In the genomic region with DNA sequence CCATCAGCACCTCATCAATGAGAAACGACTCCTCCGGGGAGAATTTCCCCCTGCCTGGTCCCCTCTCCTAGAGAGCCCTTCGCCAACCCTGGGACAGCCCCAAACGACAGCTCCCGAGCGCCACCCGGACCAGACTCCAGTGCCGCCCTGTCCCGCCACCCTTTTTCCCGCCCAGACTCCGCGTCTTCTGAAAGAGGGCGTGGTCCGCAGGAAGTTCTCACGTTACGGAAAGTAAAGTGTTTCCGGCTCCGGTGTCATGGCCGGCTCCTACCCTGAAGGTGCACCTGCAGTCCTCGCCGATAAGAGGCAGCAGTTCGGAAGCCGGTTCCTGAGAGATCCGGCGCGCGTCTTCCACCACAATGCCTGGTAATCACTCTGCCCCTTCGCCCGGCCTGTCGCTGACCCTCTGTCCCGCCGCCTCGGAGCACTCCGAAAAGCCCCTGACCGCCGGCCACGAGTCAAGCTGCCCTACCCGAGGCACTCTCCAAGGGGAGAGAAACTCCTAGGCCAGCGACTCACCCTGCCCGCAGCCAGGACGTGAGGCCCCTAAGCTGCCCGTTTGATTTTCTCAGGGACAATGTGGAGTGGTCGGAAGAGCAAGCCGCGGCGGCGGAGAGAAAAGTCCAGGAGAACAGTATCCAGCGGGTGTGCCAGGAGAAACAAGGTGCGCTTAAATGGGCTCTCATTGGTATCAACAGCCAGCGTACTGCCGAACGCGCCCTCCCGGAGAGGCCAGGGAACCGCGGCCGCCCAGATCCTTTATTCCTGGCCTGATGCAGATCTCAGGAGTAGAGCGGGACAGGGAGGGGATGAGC, we compare ENCODE assay signal across 8 cellular contexts. TPM values are rescaled to one million over a fixed set of nuclear protein-coding genes. Genes with fewer than 3 reads are reported as not detected.
DNase-seq lines count a peak whose midpoint lies in the region; ATAC-seq and TF ChIP-seq lines count a peak whose summit lies in the region.
"Not testable (repeated sequence)": the region's sequence is repeated elsewhere in the genome, so short reads cannot be mapped to it uniquely, and the experiment has no call there.

Gene METTL2A, plus strand, starts transcription at position 251 of the 815 bp plus-strand sequence. Its CDS starts 6 bp downstream, at position 257.

- H3K27me3 Mint-ChIP-seq in mesothelial cell of epicardium (ENCODE audit: low read depth) = not testable (repeated sequence)

- peaks cover 15% of the 10 kb centered on the region for H3K4me1 Mint-ChIP-seq in mesothelial cell of epicardium

- in situ Hi-C loops in endometrial microvascular endothelial cells (cut with HindIII; ENCODE audit: inconsistent ontology term, low pct_unique_long_range_greater_than_20kb, low sequenced_read_pairs) = not testable (repeated sequence)

- DNase-seq in DMS 273 (lab: John Stamatoyannopoulos, UW; ENCODE audit: unreplicated experiment) (peak; percentile 97), NOMO-1 treated with dmso at 0.1 percent for 144 hours (lab: John Stamatoyannopoulos, UW; ENCODE audit: unreplicated experiment) (peak; percentile 86), mesothelial cell of epicardium (ENCODE audit: low spot score in 2 of 2, unreplicated experiment in 2 of 2) (peak; percentile 48 to 77)
- peak; percentile 72 to 83 (median 76) for DNase-seq in activated CD8-positive, alpha-beta memory T cell treated with anti-CD3 and anti-CD28 coated beads for 48 hours (ENCODE audit: low read depth in 2 of 3, low spot score in 2 of 3)
- DNase-seq in stimulated activated CD8-positive, alpha-beta memory T cell treated with anti-CD3 and anti-CD28 coated beads, Interleukin-15, amount 100 ng/mL, for 4 hours (ENCODE audit: low read depth in 2 of 2) = peak; percentile 62 to 70

- not testable (repeated sequence) for H3K4me1 ChIP-seq in HUES48 (ENCODE audit: control insufficient read depth, insufficient read depth, low read length)

- peak; percentile 90 for ATAC-seq in GM21423 (IDR thresholded peaks at IDR 0.05; ENCODE audit: unreplicated experiment)

- not testable (repeated sequence) for H3K27me3 ChIP-seq in HUES48 (ENCODE audit: control insufficient read depth, insufficient read depth, low read length)

- not testable (repeated sequence) for TF ChIP-seq CTCF in mesothelial cell of epicardium (IDR thresholded peaks at IDR 0.05; ENCODE audit: unreplicated experiment)

- peaks cover 19% of the 10 kb centered on the region for H3K36me3 ChIP-seq in HUES48 (ENCODE audit: control insufficient read depth, insufficient read depth, low read length)

- H3K9me3 Mint-ChIP-seq in mesothelial cell of epicardium = not testable (repeated sequence)

- peak within 1 kb of the TSS; percentile 97 for H3K27ac Mint-ChIP-seq in mesothelial cell of epicardium

- not testable (repeated sequence) for H3K9me3 ChIP-seq in HUES48 (ENCODE audit: control insufficient read depth, insufficient read depth, low read length)

- H3K27ac ChIP-seq in HUES48 (ENCODE audit: low read depth, low read length) = peak within 1 kb of the TSS; percentile 90

- H3K36me3 Mint-ChIP-seq in mesothelial cell of epicardium = not testable (repeated sequence)

- H3K9ac ChIP-seq in HUES48 (ENCODE audit: low read depth, low read length) = peak within 1 kb of the TSS; percentile 83

- H3K4me3 Mint-ChIP-seq in mesothelial cell of epicardium = peak within 1 kb of the TSS; percentile 97

- H3K4me3 ChIP-seq in HUES48 (ENCODE audit: low read depth, low read length) = peak within 1 kb of the TSS; percentile 92

RNA-seq across cellular contexts. Expression of gene METTL2A, which starts in this region (rescaled TPM):
- total RNA-seq in endometrial microvascular endothelial cells (ENCODE audit: inconsistent ontology term) = 21.1 TPM
- total RNA-seq in mesothelial cell of epicardium = 22.4 to 25.2 TPM (median 24.6 TPM) in 3 replicates

Comparison
In these comparisons a context has a peak if more than half of its experiments do, and no peak if none do; other contexts are left out.
1. Peak in every context shown above with its lines: DNase-seq, ATAC-seq, H3K4me3 ChIP-seq and H3K27ac ChIP-seq.